ENCODE assay signal across 8 cellular contexts in the genomic region with DNA sequence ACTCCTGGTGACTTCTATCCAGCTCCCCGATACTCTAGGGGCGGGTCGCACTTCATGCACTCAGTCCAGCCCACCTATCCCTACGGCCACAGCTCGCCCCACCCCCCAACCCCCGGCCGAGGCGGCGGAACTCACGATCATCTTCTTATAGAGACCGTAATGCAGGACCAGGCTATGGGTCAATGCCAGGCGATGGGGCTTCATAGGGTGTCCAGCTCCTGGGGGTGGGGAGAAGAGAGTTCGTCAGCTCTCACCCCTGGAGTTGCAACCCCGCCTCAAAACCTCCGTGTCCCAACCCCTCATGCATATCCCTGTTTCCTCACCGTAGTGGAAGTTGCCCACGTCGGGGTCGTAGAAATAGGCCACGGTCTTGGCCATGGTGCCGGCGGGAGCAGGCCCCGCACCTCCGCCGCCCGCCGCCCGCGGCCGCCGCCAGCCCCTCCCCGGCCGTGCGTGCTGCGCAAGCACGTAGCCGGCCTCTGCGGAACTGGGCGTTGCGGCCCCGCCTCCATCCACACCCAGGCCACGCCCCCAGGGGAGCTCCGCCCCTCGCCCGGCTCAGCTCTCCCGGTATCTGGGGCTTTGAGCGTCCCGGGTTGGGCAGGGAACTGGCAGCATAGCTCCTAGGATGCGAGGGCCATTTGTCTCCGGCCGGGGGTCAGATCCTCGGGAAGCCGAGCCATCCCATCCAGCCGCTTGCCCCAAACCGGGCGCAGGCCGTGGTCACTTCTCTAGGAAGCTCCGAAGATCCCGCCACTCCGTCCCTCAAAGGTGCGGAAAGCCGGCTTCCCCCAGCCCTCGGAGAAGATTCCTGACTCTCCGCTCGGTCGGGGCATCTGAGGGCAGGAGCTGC. TPM values are rescaled to one million over a fixed set of nuclear protein-coding genes. Genes with fewer than 3 reads are reported as not detected.
DNase-seq lines count a peak whose midpoint lies in the region; ATAC-seq, FAIRE-seq and TF ChIP-seq lines count a peak whose summit lies in the region.

TSS of gene HDAC3 (minus strand) at position 437 of the 853 bp plus-strand sequence. CDS start at position 378, 59 bp downstream.
A gene with protein sequence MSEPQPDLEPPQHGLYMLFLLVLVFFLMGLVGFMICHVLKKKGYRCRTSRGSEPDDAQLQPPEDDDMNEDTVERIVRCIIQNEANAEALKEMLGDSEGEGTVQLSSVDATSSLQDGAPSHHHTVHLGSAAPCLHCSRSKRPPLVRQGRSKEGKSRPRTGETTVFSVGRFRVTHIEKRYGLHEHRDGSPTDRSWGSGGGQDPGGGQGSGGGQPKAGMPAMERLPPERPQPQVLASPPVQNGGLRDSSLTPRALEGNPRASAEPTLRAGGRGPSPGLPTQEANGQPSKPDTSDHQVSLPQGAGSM (plus strand): TSS at position 585 of the 853 bp plus-strand sequence. CDS start 1,229 bp downstream, outside the sequence.

- peak within 1 kb of the TSS; percentile 25 to 81 (median 81) for H3K27ac ChIP-seq in gastroesophageal sphincter

- H3K36me3 ChIP-seq in ES-I3 (ENCODE audit: insufficient read depth, low read length) (peaks cover 4% of the 10 kb centered on the region; the same call in 1 of the 2 replicates), gastroesophageal sphincter (peaks cover 0 to 31% of the 10 kb centered on the region in 2 donors)

- peak within 1 kb of the TSS; percentile 97 for H3K9ac ChIP-seq in ES-I3 (ENCODE audit: low read depth, low read length)

- H3K4me1 ChIP-seq in ES-I3 (ENCODE audit: insufficient read depth, low read length) (peaks cover 3% of the 10 kb centered on the region; the same call in 1 of the 2 replicates), gastroesophageal sphincter (peaks cover 0 to 48% (median 24%) of the 10 kb centered on the region in 3 donors)

- peak within 1 kb of the TSS; percentile 68 to 81 for H3K4me3 ChIP-seq in gastroesophageal sphincter

- ATAC-seq in gastroesophageal sphincter: peak; percentile 96

- WGBS in gastroesophageal sphincter (ENCODE audit: low coverage in 1 of 2), 2 donors: 0% methylated on average over 25 of the region's 66 CpGs; no CpG with 5 or more reads in 1 of the 2 donors

- in situ Hi-C loops in SK-MEL-5 (cut with HindIII; ENCODE audit: low pct_unique_long_range_greater_than_20kb, low sequenced_read_pairs): no loop called here

- peak in 1 of 4 experiments; percentile 5 for TF ChIP-seq CTCF in gastroesophageal sphincter (IDR thresholded peaks at IDR 0.05)

- peaks cover 11% of the 10 kb centered on the region for H3K27me3 ChIP-seq in gastroesophageal sphincter

- TF ChIP-seq EP300 in gastroesophageal sphincter (IDR thresholded peaks at IDR 0.05): no peak

- H3K9me3 ChIP-seq in ES-I3 (ENCODE audit: control insufficient read depth, insufficient read depth, low read length): no peaks in the 10 kb centered on the region
- H3K9me3 ChIP-seq in gastroesophageal sphincter: no peaks in the 10 kb centered on the region

- DNase-seq in H54 (ENCODE audit: insufficient read length, low spot score): peak; percentile 94
- DNase-seq in M059J (ENCODE audit: low read depth): peak; percentile 87
- peak; percentile 91 for DNase-seq in SK-MEL-5 (ENCODE audit: low read depth, low spot score)
- peak; percentile 83 to 92 (median 90) for DNase-seq in activated naive CD4-positive, alpha-beta T cell (lab: John Stamatoyannopoulos, UW)
- peak in 55 of 56 donors; percentile 57 to 96 (median 87) for DNase-seq in nucleus accumbens (lab: John Stamatoyannopoulos, UW)
- peak; percentile 91 for DNase-seq in superior temporal gyrus (ENCODE audit: extremely low spot score)

- no peak for FAIRE-seq in H54 (lab: Jason Lieb, UNC)

- TF ChIP-seq POLR2A in H54 (IDR thresholded peaks at IDR 0.05; ENCODE audit: low read depth, low read length) (peak; percentile 94), gastroesophageal sphincter (IDR thresholded peaks at IDR 0.05) (peak; percentile 93 to 95)

RNA-seq across cellular contexts. Expression of gene HDAC3, which starts in this region (rescaled TPM):
- total RNA-seq in M059J (2014; rRNA removed; shearing (Covaris generic)): 78.2 and 88.4 TPM in 2 replicates
- total RNA-seq in SK-MEL-5 (2014; rRNA removed; shearing (Covaris generic)): 45.2 and 55.1 TPM in 2 replicates
- polyA plus RNA-seq in SK-MEL-5 (2015; cell fraction: cytosol; rRNA removed): 41.4 and 42.1 TPM in 2 replicates
- 204 and 205 TPM in 2 replicates for polyA plus RNA-seq in SK-MEL-5 (2015; cell fraction: nucleus; rRNA removed)
- 10 to 100 TPM; 35.4 to 77.8 (median 37.7) TPM for total RNA-seq in gastroesophageal sphincter

RNA-seq across cellular contexts. Expression of the second gene that starts in this region (rescaled TPM):
- total RNA-seq in M059J (2014; rRNA removed; shearing (Covaris generic)): 8.3 and 9.0 TPM in 2 replicates
- total RNA-seq in SK-MEL-5 (2014; rRNA removed; shearing (Covaris generic)): 6.2 and 7.9 TPM in 2 replicates
- polyA plus RNA-seq in SK-MEL-5 (2015; cell fraction: cytosol; rRNA removed): 14.5 and 16.1 TPM in 2 replicates
- polyA plus RNA-seq in SK-MEL-5 (2015; cell fraction: nucleus; rRNA removed): 83.8 and 92.6 TPM in 2 replicates
- 1 to 10 TPM; 2.3 to 5.4 (median 2.8) TPM for total RNA-seq in gastroesophageal sphincter

Comparison
In these comparisons a context has a peak if more than half of its experiments do, and no peak if none do; other contexts are left out.
1. Peak in every context shown above with its lines: DNase-seq, ATAC-seq, H3K4me3 ChIP-seq and H3K27ac ChIP-seq.